ENCODE assay signal across 28 cellular contexts in genomic region chr14:70468731-70469130, GRCh38. TPM values are rescaled to one million over a fixed set of nuclear protein-coding genes. Genes with fewer than 3 reads are reported as not detected.
"Had no signal": no experiment of that assay in that cellular context is flagged by ENCODE, and none has a peak within 500 bp of the region (broad histone marks: within the 10 kb centered on the region; RNA-seq: fewer than 3 reads in every experiment).

No MANE protein-coding gene starts in this region.

- H3K9me3 ChIP-seq: esophagus squamous epithelium, heart right ventricle, left lung, mucosa of descending colon, suprapubic skin, transverse colon, vagina had no signal

- H2AFZ ChIP-seq: neural progenitor cell, parathyroid adenoma had no signal

- H3K27me3 ChIP-seq: esophagus squamous epithelium, heart right ventricle, left lung, neural progenitor cell, suprapubic skin, transverse colon, vagina had no signal

- DNase-seq: effector memory CD8-positive, alpha-beta T cell; erythroblast; esophagus squamous epithelium; foreskin melanocyte; glutamatergic neuron; heart right ventricle; hippocampal formation; left cardiac atrium; left lung; mesenchymal stem cell; mucosa of descending colon; naive B cell; stimulated activated CD4-positive, alpha-beta T cell treated with anti-CD3 and anti-CD28 coated beads, Interleukin-12 subunit alpha, Interleukin-12 subunit beta, amount 100 ng/mL, for 4 hours; stimulated activated CD4-positive, alpha-beta T cell treated with anti-CD3 and anti-CD28 coated beads, Interleukin-1b, Interleukin-23, amount 100 ng/mL, for 48 hours; stimulated activated CD4-positive, alpha-beta T cell treated with anti-CD3 and anti-CD28 coated beads, Interleukin-4, amount 100 ng/mL, for 1 hour; stimulated activated CD8-positive, alpha-beta memory T cell treated with anti-CD3 and anti-CD28 coated beads, Interleukin-4, amount 100 ng/mL, for 48 hours; stimulated activated naive CD4-positive, alpha-beta T cell; stimulated activated naive CD8-positive, alpha-beta T cell treated with anti-CD3 and anti-CD28 coated beads, Interleukin-15, amount 100 ng/mL, for 72 hours; transverse colon had no signal

- H3K27ac ChIP-seq: esophagus squamous epithelium, heart right ventricle, left lung, neural progenitor cell, parathyroid adenoma, suprapubic skin, transverse colon, vagina had no signal

- H3K9ac ChIP-seq: neural progenitor cell, parathyroid adenoma had no signal

- ATAC-seq: effector memory CD8-positive, alpha-beta T cell; heart right ventricle; left cardiac atrium; left lung; mucosa of descending colon; sciatic nerve; stimulated activated naive CD8-positive, alpha-beta T cell treated with anti-CD3 and anti-CD28 coated beads, Interleukin-15, amount 100 ng/mL, for 72 hours had no signal

- H3K79me2 ChIP-seq: parathyroid adenoma had no signal

- H3K4me2 ChIP-seq: neural progenitor cell, smooth muscle cell had no signal

- H3K4me3 ChIP-seq: esophagus squamous epithelium, heart right ventricle, left lung, mucosa of descending colon, neural progenitor cell, smooth muscle cell, suprapubic skin, transverse colon, vagina had no signal

- H3K4me1 ChIP-seq: esophagus squamous epithelium, heart right ventricle, left lung, parathyroid adenoma, suprapubic skin, transverse colon, vagina had no signal

- H3K36me3 ChIP-seq: esophagus squamous epithelium, left lung, neural progenitor cell, suprapubic skin, transverse colon, vagina had no signal

- FAIRE-seq: endometrium, islet of Langerhans had no signal

RNA-seq across cellular contexts. Expression of gene ADAM21, which starts 16.8 kb away (rescaled TPM):
- total RNA-seq: esophagus squamous epithelium, sciatic nerve, smooth muscle cell, suprapubic skin, transverse colon, ureter, vagina had no signal
- polyA plus RNA-seq: smooth muscle cell had no signal
